ENCODE assay signal across 8 cellular contexts in genomic region chr9:125746017-125746773, GRCh38. TPM values are rescaled to one million over a fixed set of nuclear protein-coding genes. Genes with fewer than 3 reads are reported as not detected.
DNase-seq lines count a peak whose midpoint lies in the region; ATAC-seq and TF ChIP-seq lines count a peak whose summit lies in the region.

No MANE protein-coding gene starts in this region.

- H3K4me1 Mint-ChIP-seq in activated T-cell treated with anti-CD3 and anti-CD28 coated beads, Interleukin-2, amount 50 U/mL, for 4 hours (ENCODE audit: low read depth): peaks cover 17% of the 10 kb centered on the region

- no peaks in the 10 kb centered on the region for H3K36me3 Mint-ChIP-seq in activated T-cell treated with anti-CD3 and anti-CD28 coated beads, Interleukin-2, amount 50 U/mL, for 4 hours (ENCODE audit: insufficient read depth)

- H3K79me2 ChIP-seq in PC-3 (ENCODE audit: low read length): peaks cover 21% of the 10 kb centered on the region

- DNase-seq in DMS153 treated with DMSO at 0.1 percent for 48 hours (lab: John Stamatoyannopoulos, UW; ENCODE audit: unreplicated experiment): peak; percentile 96
- peak; percentile 95 for DNase-seq in Jurkat, Clone E6-1 (ENCODE audit: low read depth, low spot score)
- peak; percentile 93 for DNase-seq in PC-3
- DNase-seq in activated T-cell treated with anti-CD3 and anti-CD28 coated beads, Interleukin-2, amount 50 U/mL, for 4 hours: peak; percentile 89
- DNase-seq in stimulated activated CD8-positive, alpha-beta memory T cell treated with anti-CD3 and anti-CD28 coated beads, Interleukin-7, amount 100 ng/mL, for 1 hour (ENCODE audit: low read depth in 2 of 2): peak; percentile 82 to 86

- H3K4me2 ChIP-seq in PC-3 (ENCODE audit: low read length): peak overlapping the region; percentile 86

- H3K9ac ChIP-seq in PC-3 (ENCODE audit: low read length) (no peak overlapping the region), muscle layer of colon (ENCODE audit: low read length) (no peak overlapping the region)

- H3K9me3 ChIP-seq in PC-3 (ENCODE audit: low read length) (no peaks in the 10 kb centered on the region), muscle layer of colon (ENCODE audit: low read length) (no peaks in the 10 kb centered on the region)

- no peak for TF ChIP-seq CTCF in PC-3 (conservative IDR thresholded peaks at IDR 0.05; ENCODE audit: low read depth, low read length)

- H3K9me2 ChIP-seq in PC-3 (replicated peaks; ENCODE audit: low read length): no peaks in the 10 kb centered on the region

- peak overlapping the region; percentile 39; the same call in 1 of the 2 replicates for H3K27ac ChIP-seq in PC-3 (ENCODE audit: low read length)
- H3K27ac ChIP-seq in muscle layer of colon (ENCODE audit: low read depth, low read length): peak overlapping the region; percentile 70

- H3K4me1 ChIP-seq in PC-3 (ENCODE audit: insufficient read depth, low read length): peaks cover 31% of the 10 kb centered on the region
- H3K4me1 ChIP-seq in muscle layer of colon (ENCODE audit: insufficient read depth, low read length): peaks cover 12% of the 10 kb centered on the region

- no peaks in the 10 kb centered on the region for H3K9me3 Mint-ChIP-seq in activated T-cell treated with anti-CD3 and anti-CD28 coated beads, Interleukin-2, amount 50 U/mL, for 4 hours

- CTCF ChIA-PET in PC-3 (lab: Charles Lee): interaction anchor here (0.6 to 0.7 kb wide), 2 partner anchors 156 to 361 kb away, joined by 3 to 4 read pairs; no protein-coding TSS in a partner anchor

- H3K4me3 Mint-ChIP-seq in activated T-cell treated with anti-CD3 and anti-CD28 coated beads, Interleukin-2, amount 50 U/mL, for 4 hours: peak overlapping the region; percentile 91

- peak overlapping the region; percentile 56 for H3K4me3 ChIP-seq in Jurkat, Clone E6-1 (ENCODE audit: low read length)
- H3K4me3 ChIP-seq in PC-3 (ENCODE audit: low read length): peak overlapping the region; percentile 61
- peak overlapping the region; percentile 13 to 64 for H3K4me3 ChIP-seq in muscle layer of colon (ENCODE audit: low read depth in 1 of 2, low read length in 2 of 2)

- H4K20me1 ChIP-seq in PC-3 (ENCODE audit: low read length): no peaks in the 10 kb centered on the region

- no peaks in the 10 kb centered on the region for H3F3A ChIP-seq in PC-3 (ENCODE audit: low read length, unreplicated experiment)

- peak overlapping the region; percentile 87 for H2AFZ ChIP-seq in PC-3 (ENCODE audit: low read length)

- no TSS peak for BruUV-seq in PC-3 (replicated peaks; lab: Mats Ljungman, UMichigan)

- H3K27me3 ChIP-seq in PC-3 (ENCODE audit: low read length) (no peaks in the 10 kb centered on the region), muscle layer of colon (ENCODE audit: control insufficient read depth in 1 of 2, insufficient read depth in 2 of 2, low read length in 2 of 2) (no peaks in the 10 kb centered on the region)

- POLR2A ChIA-PET in PC-3 (lab: Charles Lee; ENCODE audit: unreplicated experiment): no interaction called here

- intact Hi-C loops in PC-3 (cut with micrococcal nuclease): loop anchor here (5.0 kb wide), 1 partner anchor 481 kb away; no protein-coding TSS in a partner anchor

- H3K36me3 ChIP-seq in PC-3 (ENCODE audit: low read depth, low read length) (no peaks in the 10 kb centered on the region), muscle layer of colon (ENCODE audit: insufficient read depth, low read length) (no peaks in the 10 kb centered on the region)

- H3K27me3 Mint-ChIP-seq in activated T-cell treated with anti-CD3 and anti-CD28 coated beads, Interleukin-2, amount 50 U/mL, for 4 hours (ENCODE audit: low read depth): no peaks in the 10 kb centered on the region

- ATAC-seq in GM21619 (IDR thresholded peaks at IDR 0.05; ENCODE audit: unreplicated experiment): peak; percentile 63
- peak; percentile 82 for ATAC-seq in PC-3
- peak; percentile 84 to 86 for ATAC-seq in activated T-cell treated with anti-CD3 and anti-CD28 coated beads, Interleukin-2, amount 50 U/mL, for 4 hours
- peak; percentile 96 for ATAC-seq in esophagus mucosa

RNA-seq across cellular contexts. Expression of gene PBX3, which starts 1.0 kb away (rescaled TPM):
- polyA plus RNA-seq in Jurkat, Clone E6-1 (2012; ENCODE audit: insufficient read depth, insufficient read length): 18.6 TPM
- 8.2 and 35.5 TPM in 2 replicates for total RNA-seq in PC-3 (2014; rRNA removed)
- total RNA-seq in activated T-cell treated with anti-CD3 and anti-CD28 coated beads, Interleukin-2, amount 50 U/mL, for 4 hours: 10 to 100 TPM; 13.0 to 24.4 (median 16.7) TPM
- 13.8 TPM for total RNA-seq in esophagus mucosa

RNA-seq across cellular contexts. Expression of gene MAPKAP1, which starts 39.2 kb away (rescaled TPM):
- 86.0 TPM for polyA plus RNA-seq in Jurkat, Clone E6-1 (2012; ENCODE audit: insufficient read depth, insufficient read length)
- total RNA-seq in PC-3 (2014; rRNA removed) (128 and 146 TPM in 2 replicates), esophagus mucosa (57.1 TPM)
- 100 to 1,000 TPM in 2 of 3 donors, 10 to 100 TPM in 1; 89.8 to 108 (median 107) TPM for total RNA-seq in activated T-cell treated with anti-CD3 and anti-CD28 coated beads, Interleukin-2, amount 50 U/mL, for 4 hours

Comparison
In these comparisons a context has a peak if more than half of its experiments do, and no peak if none do; other contexts are left out.
1. Peak in every context shown above with its lines: DNase-seq, ATAC-seq, H3K4me3 ChIP-seq and H3K27ac ChIP-seq.